In the genomic region with DNA sequence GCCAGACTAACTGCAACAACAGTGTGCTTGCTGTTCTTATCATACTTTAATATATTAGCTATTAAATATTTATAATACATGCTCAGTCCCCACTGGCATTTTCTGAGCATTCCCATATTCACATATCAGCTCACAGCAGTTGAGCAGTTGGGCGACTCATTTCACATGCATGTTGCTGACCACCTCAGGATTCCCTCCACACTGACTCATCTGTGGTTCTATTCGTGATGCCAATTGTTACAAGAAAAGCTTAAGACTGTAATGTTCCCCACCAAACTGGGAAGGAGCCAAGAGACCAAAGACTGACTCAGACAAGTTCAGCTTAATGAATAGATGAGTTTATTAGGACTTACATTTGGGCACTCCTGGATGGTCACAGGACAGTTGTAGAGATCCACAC, we compare ENCODE assay signal across 1 cellular context.
TF ChIP-seq lines count a peak whose summit lies in the region.

No MANE protein-coding gene starts in this region.

TF ChIP-seq in GM23338, 12 proteins besides CTCF, POLR2A, EP300 and RAD21 (continued from another document):
- TF ChIP-seq, protein P1, sequence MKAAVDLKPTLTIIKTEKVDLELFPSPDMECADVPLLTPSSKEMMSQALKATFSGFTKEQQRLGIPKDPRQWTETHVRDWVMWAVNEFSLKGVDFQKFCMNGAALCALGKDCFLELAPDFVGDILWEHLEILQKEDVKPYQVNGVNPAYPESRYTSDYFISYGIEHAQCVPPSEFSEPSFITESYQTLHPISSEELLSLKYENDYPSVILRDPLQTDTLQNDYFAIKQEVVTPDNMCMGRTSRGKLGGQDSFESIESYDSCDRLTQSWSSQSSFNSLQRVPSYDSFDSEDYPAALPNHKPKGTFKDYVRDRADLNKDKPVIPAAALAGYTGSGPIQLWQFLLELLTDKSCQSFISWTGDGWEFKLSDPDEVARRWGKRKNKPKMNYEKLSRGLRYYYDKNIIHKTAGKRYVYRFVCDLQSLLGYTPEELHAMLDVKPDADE (IDR thresholded peaks at IDR 0.05) = no peak
- TF ChIP-seq, protein P2, sequence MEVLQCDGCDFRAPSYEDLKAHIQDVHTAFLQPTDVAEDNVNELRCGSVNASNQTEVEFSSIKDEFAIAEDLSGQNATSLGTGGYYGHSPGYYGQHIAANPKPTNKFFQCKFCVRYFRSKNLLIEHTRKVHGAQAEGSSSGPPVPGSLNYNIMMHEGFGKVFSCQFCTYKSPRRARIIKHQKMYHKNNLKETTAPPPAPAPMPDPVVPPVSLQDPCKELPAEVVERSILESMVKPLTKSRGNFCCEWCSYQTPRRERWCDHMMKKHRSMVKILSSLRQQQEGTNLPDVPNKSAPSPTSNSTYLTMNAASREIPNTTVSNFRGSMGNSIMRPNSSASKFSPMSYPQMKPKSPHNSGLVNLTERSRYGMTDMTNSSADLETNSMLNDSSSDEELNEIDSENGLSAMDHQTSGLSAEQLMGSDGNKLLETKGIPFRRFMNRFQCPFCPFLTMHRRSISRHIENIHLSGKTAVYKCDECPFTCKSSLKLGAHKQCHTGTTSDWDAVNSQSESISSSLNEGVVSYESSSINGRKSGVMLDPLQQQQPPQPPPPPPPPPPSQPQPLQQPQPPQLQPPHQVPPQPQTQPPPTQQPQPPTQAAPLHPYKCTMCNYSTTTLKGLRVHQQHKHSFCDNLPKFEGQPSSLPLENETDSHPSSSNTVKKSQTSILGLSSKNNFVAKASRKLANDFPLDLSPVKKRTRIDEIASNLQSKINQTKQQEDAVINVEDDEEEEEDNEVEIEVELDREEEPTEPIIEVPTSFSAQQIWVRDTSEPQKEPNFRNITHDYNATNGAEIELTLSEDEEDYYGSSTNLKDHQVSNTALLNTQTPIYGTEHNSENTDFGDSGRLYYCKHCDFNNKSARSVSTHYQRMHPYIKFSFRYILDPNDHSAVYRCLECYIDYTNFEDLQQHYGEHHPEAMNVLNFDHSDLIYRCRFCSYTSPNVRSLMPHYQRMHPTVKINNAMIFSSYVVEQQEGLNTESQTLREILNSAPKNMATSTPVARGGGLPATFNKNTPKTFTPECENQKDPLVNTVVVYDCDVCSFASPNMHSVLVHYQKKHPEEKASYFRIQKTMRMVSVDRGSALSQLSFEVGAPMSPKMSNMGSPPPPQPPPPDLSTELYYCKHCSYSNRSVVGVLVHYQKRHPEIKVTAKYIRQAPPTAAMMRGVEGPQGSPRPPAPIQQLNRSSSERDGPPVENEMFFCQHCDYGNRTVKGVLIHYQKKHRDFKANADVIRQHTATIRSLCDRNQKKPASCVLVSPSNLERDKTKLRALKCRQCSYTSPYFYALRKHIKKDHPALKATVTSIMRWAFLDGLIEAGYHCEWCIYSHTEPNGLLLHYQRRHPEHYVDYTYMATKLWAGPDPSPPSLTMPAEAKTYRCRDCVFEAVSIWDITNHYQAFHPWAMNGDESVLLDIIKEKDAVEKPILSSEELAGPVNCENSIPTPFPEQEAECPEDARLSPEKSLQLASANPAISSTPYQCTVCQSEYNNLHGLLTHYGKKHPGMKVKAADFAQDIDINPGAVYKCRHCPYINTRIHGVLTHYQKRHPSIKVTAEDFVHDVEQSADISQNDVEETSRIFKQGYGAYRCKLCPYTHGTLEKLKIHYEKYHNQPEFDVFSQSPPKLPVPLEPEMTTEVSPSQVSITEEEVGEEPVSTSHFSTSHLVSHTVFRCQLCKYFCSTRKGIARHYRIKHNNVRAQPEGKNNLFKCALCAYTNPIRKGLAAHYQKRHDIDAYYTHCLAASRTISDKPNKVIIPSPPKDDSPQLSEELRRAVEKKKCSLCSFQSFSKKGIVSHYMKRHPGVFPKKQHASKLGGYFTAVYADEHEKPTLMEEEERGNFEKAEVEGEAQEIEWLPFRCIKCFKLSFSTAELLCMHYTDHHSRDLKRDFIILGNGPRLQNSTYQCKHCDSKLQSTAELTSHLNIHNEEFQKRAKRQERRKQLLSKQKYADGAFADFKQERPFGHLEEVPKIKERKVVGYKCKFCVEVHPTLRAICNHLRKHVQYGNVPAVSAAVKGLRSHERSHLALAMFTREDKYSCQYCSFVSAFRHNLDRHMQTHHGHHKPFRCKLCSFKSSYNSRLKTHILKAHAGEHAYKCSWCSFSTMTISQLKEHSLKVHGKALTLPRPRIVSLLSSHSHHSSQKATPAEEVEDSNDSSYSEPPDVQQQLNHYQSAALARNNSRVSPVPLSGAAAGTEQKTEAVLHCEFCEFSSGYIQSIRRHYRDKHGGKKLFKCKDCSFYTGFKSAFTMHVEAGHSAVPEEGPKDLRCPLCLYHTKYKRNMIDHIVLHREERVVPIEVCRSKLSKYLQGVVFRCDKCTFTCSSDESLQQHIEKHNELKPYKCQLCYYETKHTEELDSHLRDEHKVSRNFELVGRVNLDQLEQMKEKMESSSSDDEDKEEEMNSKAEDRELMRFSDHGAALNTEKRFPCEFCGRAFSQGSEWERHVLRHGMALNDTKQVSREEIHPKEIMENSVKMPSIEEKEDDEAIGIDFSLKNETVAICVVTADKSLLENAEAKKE (CRISPR knock-in tag; IDR thresholded peaks at IDR 0.05) = no peak
- no peak for TF ChIP-seq ZNF331 (CRISPR knock-in tag; IDR thresholded peaks at IDR 0.05; ENCODE audit: low read depth)
